In the genomic region with DNA sequence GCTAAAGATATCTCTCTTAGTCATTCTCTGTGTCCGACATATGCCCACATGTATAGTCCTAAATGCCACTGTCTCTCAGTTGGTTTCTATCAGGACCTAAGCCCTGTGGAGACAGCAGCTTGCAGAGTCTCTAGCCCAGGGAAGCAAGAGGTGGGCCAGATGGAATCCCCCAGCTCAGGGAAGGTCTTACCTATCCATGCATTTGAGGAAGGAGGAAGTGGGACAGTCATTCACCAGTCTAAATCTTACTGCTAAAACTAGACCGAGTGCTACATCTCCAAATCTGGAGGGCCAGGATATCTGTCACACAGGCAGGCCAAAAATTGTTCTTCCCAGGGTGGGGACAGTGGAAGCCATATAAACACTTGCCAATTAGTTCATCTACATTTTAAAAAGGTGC, we compare ENCODE assay signal across 19 cellular contexts. TPM values are rescaled to one million over a fixed set of nuclear protein-coding genes. Genes with fewer than 3 reads are reported as not detected.
DNase-seq lines count a peak whose midpoint lies in the region; ATAC-seq, FAIRE-seq and TF ChIP-seq lines count a peak whose summit lies in the region.
"Had no signal": no experiment of that assay in that cellular context is flagged by ENCODE, and none has a peak within 500 bp of the region (broad histone marks: within the 10 kb centered on the region; RNA-seq: fewer than 3 reads in every experiment).

No MANE protein-coding gene starts in this region.

- intact Hi-C loops in dorsolateral prefrontal cortex (cut with DNase I): no loop called here

- TF ChIP-seq POLR2A in GM12891 (IDR thresholded peaks at IDR 0.05; ENCODE audit: low read depth, low read length): no peak
- no peak for TF ChIP-seq POLR2A in NB4 (IDR thresholded peaks at IDR 0.05; ENCODE audit: extremely low read depth, insufficient read length)

- DNase-seq in GM12891 (ENCODE audit: insufficient read length, low spot score) (no peak), NB4 (ENCODE audit: low read depth) (peak; percentile 42), dorsolateral prefrontal cortex (no peak), substantia nigra (lab: John Stamatoyannopoulos, UW) (no peak)
- DNase-seq: ACHN, DMS 273 treated with DMSO at 0.1 percent for 48 hours, DND-41, NCI-H1417 treated with DMSO at 0.1 percent for 48 hours, NCI-H1930, NCI-H226, NCI-H524 treated with DMSO at 0.1 percent for 48 hours, Right ventricle myocardium superior, SW 1271 had no signal

- ATAC-seq in GM21526 (IDR thresholded peaks at IDR 0.05; ENCODE audit: low FRiP score, unreplicated experiment) (no peak), HG02678 (IDR thresholded peaks at IDR 0.05; ENCODE audit: unreplicated experiment) (no peak), GM19395 (IDR thresholded peaks at IDR 0.05; ENCODE audit: unreplicated experiment) (no peak)

- H3K27ac ChIP-seq in dorsolateral prefrontal cortex (peak overlapping the region in 50 of 59 donors; percentile 31 to 98 (median 93)), substantia nigra (ENCODE audit: low read depth, low read length, poor library complexity, severe bottlenecking) (peak overlapping the region; percentile 11)
- H3K27ac ChIP-seq: KMS-11 had no signal

- H3K27me3 ChIP-seq in dorsolateral prefrontal cortex: no peaks in the 10 kb centered on the region

- FAIRE-seq in GM12891 (lab: Jason Lieb, UNC): peak; percentile 52
- FAIRE-seq: G401.6, H54 had no signal

- H3K4me3 ChIP-seq in NB4 (ENCODE audit: low read depth, low read length) (no peak overlapping the region), dorsolateral prefrontal cortex (no peak overlapping the region)

- TF ChIP-seq CTCF in NB4 (IDR thresholded peaks at IDR 0.05; ENCODE audit: low read depth, low read length) (no peak), dorsolateral prefrontal cortex (IDR thresholded peaks at IDR 0.05 in 54 of 56, conservative IDR thresholded peaks at IDR 0.05 in 2 of 56; ENCODE audit: low read depth in 1 of 56, partially characterized antibody in 56 of 56) (no peak)

TF ChIP-seq in GM12891, 5 proteins besides CTCF, POLR2A, EP300 and RAD21:
- TF ChIP-seq SPI1 (IDR thresholded peaks at IDR 0.05; ENCODE audit: low read depth, low read length) (peak; percentile 73), TAF1 (IDR thresholded peaks at IDR 0.05; ENCODE audit: low read depth, low read length) (no peak)

RNA-seq across cellular contexts. Expression of a gene that starts 26.4 kb away (rescaled TPM):
- 7.3 TPM for polyA plus RNA-seq in GM12891 (2012; ENCODE audit: low read depth, missing spikeins)
- total RNA-seq in dorsolateral prefrontal cortex: 10 to 100 TPM; 24.1 to 66.9 (median 36.4) TPM
